In genomic region chr4:65623509-65623908, GRCh38 we compare ENCODE assay signal across 12 cellular contexts. TPM values are rescaled to one million over a fixed set of nuclear protein-coding genes. Genes with fewer than 3 reads are reported as not detected.
A peak's percentile ranks its signal among the peaks of the same experiment; 100 is the strongest.
DNase-seq lines count a peak whose midpoint lies in the region; ATAC-seq, FAIRE-seq and TF ChIP-seq lines count a peak whose summit lies in the region.
"Had no signal": no experiment of that assay in that cellular context is flagged by ENCODE, and none has a peak within 500 bp of the region (broad histone marks: within the 10 kb centered on the region; RNA-seq: fewer than 3 reads in every experiment).

No MANE protein-coding gene starts in this region.

- peak; percentile 45 for DNase-seq in AG10803 (ENCODE audit: low read depth)
- peak; percentile 67 for DNase-seq in IMR-90
- DNase-seq in astrocyte of the hippocampus (ENCODE audit: low read depth, low spot score): peak; percentile 75
- peak; percentile 22 for DNase-seq in kidney glomerular epithelial cell (lab: John Stamatoyannopoulos, UW)
- DNase-seq in iPS-NIHi7 (ENCODE audit: extremely low spot score): no peak
- DNase-seq in anterior cingulate cortex (lab: John Stamatoyannopoulos, UW): no peak
- no peak for DNase-seq in H54 (ENCODE audit: insufficient read length, low spot score)
- DNase-seq: activated effector memory CD4-positive, alpha-beta T cell treated with Interleukin-2 at 50 U/mL for 16 hours; erythroblast; PC-9 had no signal

- no peak overlapping the region for H2BK20ac ChIP-seq in IMR-90 (ENCODE audit: low read depth, low read length)

- H4K5ac ChIP-seq in IMR-90 (ENCODE audit: low read depth, low read length): no peak overlapping the region

- no peak overlapping the region for H2AK9ac ChIP-seq in IMR-90 (replicated peaks; ENCODE audit: low read depth, low read length, poor library complexity)

- H3K23ac ChIP-seq in IMR-90 (ENCODE audit: low read depth, low read length): no peak overlapping the region

- TF ChIP-seq CTCF in AG10803 (conservative IDR thresholded peaks at IDR 0.05; ENCODE audit: low read length) (no peak), IMR-90 (conservative IDR thresholded peaks at IDR 0.05; ENCODE audit: low read depth, low read length) (no peak)

- ATAC-seq in IMR-90 (ENCODE audit: low read depth) (no peak; the same call in 1 of the 2 replicates), HG02798 (IDR thresholded peaks at IDR 0.05; ENCODE audit: poor library complexity, unreplicated experiment) (no peak)

- H2AFZ ChIP-seq in IMR-90 (replicated peaks; ENCODE audit: low read length, poor library complexity): no peak overlapping the region
- H2AFZ ChIP-seq: PC-9 had no signal

- H3K4me2 ChIP-seq in IMR-90 (ENCODE audit: low read depth, low read length): no peak overlapping the region
- H3K4me2 ChIP-seq: PC-9 had no signal

- TF ChIP-seq POLR2A in IMR-90 (IDR thresholded peaks at IDR 0.05; ENCODE audit: low read depth, low read length): no peak
- no peak for TF ChIP-seq POLR2A in H54 (IDR thresholded peaks at IDR 0.05; ENCODE audit: low read depth, low read length)

- no peak overlapping the region for H3K27ac ChIP-seq in IMR-90 (ENCODE audit: insufficient read depth, low read length)
- H3K27ac ChIP-seq: PC-9 had no signal

- H3K36me3 ChIP-seq in IMR-90 (ENCODE audit: control insufficient read depth, insufficient read depth, low read length): no peaks in the 10 kb centered on the region

- POLR2A ChIA-PET in IMR-90 (lab: Charles Lee; ENCODE audit: unreplicated experiment): no interaction called here

- H2BK15ac ChIP-seq in IMR-90 (ENCODE audit: low read depth, low read length): no peak overlapping the region

- WGBS in IMR-90 (ENCODE audit: extremely low coverage in 2 of 2, insufficient read length in 1 of 2), 2 experiments: no CpG with 5 or more reads among the region's 1 CpG

- H3K9ac ChIP-seq in IMR-90 (ENCODE audit: low read depth, low read length): no peak overlapping the region

- H4K8ac ChIP-seq in IMR-90 (ENCODE audit: low read depth in 2 of 2, low read length in 2 of 2): no peak overlapping the region

- no peaks in the 10 kb centered on the region for H3K79me1 ChIP-seq in IMR-90 (ENCODE audit: low read depth in 1 of 2, low read length in 2 of 2)

- in situ Hi-C loops in IMR-90 (cut with MboI; ENCODE audit: low sequenced_read_pairs): no loop called here

- FAIRE-seq in H54 (lab: Jason Lieb, UNC): no peak

- TF ChIP-seq RAD21 in IMR-90 (IDR thresholded peaks at IDR 0.05; ENCODE audit: low read length): no peak

- no peak overlapping the region for H3K4me3 ChIP-seq in AG10803 (ENCODE audit: low read length)
- no peak overlapping the region for H3K4me3 ChIP-seq in IMR-90 (ENCODE audit: insufficient read depth, low read depth, low read length)
- H3K4me3 ChIP-seq: PC-9 had no signal

- H2BK5ac ChIP-seq in IMR-90 (ENCODE audit: low read depth, low read length, poor library complexity, severe bottlenecking): no peak overlapping the region

- intact Hi-C loops in IMR-90 (cut with micrococcal nuclease): no loop called here

- no peak overlapping the region for H3K4ac ChIP-seq in IMR-90 (ENCODE audit: low read depth, low read length)

- H3K27me3 ChIP-seq in IMR-90 (ENCODE audit: control insufficient read depth, insufficient read depth, low read length): no peaks in the 10 kb centered on the region

- no peaks in the 10 kb centered on the region for H3K9me3 ChIP-seq in IMR-90 (ENCODE audit: control insufficient read depth, insufficient read depth, low read length)

- H4K91ac ChIP-seq in IMR-90 (ENCODE audit: insufficient read depth, low read depth, low read length): no peak overlapping the region

- no peak overlapping the region for H2AK5ac ChIP-seq in IMR-90 (ENCODE audit: low read depth, low read length)

- H3K18ac ChIP-seq in IMR-90 (ENCODE audit: low read depth, low read length): no peak overlapping the region

- no peak overlapping the region for H3K56ac ChIP-seq in IMR-90 (ENCODE audit: extremely low read depth, insufficient read depth, low read length)

- H3K4me1 ChIP-seq in IMR-90 (ENCODE audit: control insufficient read depth, insufficient read depth, low read length): no peaks in the 10 kb centered on the region

- H3K9me1 ChIP-seq in IMR-90 (ENCODE audit: insufficient read depth, low read length): no peaks in the 10 kb centered on the region

- no peaks in the 10 kb centered on the region for H4K20me1 ChIP-seq in IMR-90 (ENCODE audit: insufficient read depth, low read length)

- dilution Hi-C loops in IMR-90 (cut with HindIII; ENCODE audit: low sequenced_read_pairs, unreplicated experiment): no loop called here

- CTCF ChIA-PET in IMR-90 (lab: Yijun Ruan, JAX): no interaction called here

- no peak overlapping the region for H2BK120ac ChIP-seq in IMR-90 (ENCODE audit: low read depth, low read length)

- no peak overlapping the region for H3K14ac ChIP-seq in IMR-90 (replicated peaks; ENCODE audit: low read depth, low read length)

- no TSS peak for BruUV-seq in IMR-90 (replicated peaks; lab: Mats Ljungman, UMichigan)

TF ChIP-seq in IMR-90, 13 proteins besides CTCF, POLR2A, EP300 and RAD21:
- TF ChIP-seq, protein P1, sequence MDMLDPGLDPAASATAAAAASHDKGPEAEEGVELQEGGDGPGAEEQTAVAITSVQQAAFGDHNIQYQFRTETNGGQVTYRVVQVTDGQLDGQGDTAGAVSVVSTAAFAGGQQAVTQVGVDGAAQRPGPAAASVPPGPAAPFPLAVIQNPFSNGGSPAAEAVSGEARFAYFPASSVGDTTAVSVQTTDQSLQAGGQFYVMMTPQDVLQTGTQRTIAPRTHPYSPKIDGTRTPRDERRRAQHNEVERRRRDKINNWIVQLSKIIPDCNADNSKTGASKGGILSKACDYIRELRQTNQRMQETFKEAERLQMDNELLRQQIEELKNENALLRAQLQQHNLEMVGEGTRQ (IDR thresholded peaks at IDR 0.05; ENCODE audit: low read depth, low read length): no peak
- TF ChIP-seq MAZ (IDR thresholded peaks at IDR 0.05; ENCODE audit: borderline replicate concordance, low read depth, low read length): no peak
- no peak for TF ChIP-seq CHD1 (IDR thresholded peaks at IDR 0.05; ENCODE audit: low read depth, low read length)
- no peak for TF ChIP-seq RFX5 (IDR thresholded peaks at IDR 0.05; ENCODE audit: low read depth, low read length)
- TF ChIP-seq NFE2L2 (IDR thresholded peaks at IDR 0.05; ENCODE audit: low read depth, low read length): no peak
- no peak for TF ChIP-seq RCOR1 (IDR thresholded peaks at IDR 0.05; ENCODE audit: insufficient replicate concordance, low read length)
- no peak for TF ChIP-seq BHLHE40 (IDR thresholded peaks at IDR 0.05; ENCODE audit: low read depth, low read length)
- no peak for TF ChIP-seq MAFK (IDR thresholded peaks at IDR 0.05; ENCODE audit: low read depth, low read length)
- TF ChIP-seq MXI1 (IDR thresholded peaks at IDR 0.05; ENCODE audit: borderline replicate concordance, low read depth, low read length): no peak
- no peak for TF ChIP-seq CEBPB (IDR thresholded peaks at IDR 0.05; ENCODE audit: low read depth, low read length)

RNA-seq across cellular contexts. Expression of gene EPHA5, which starts 46.8 kb away (rescaled TPM):
- total RNA-seq in IMR-90 (2012; rRNA removed): under 0.01 and 0.18 TPM in 2 replicates
- polyA plus RNA-seq in IMR-90 (2012; rRNA removed): 0.06 and 0.07 TPM in 2 replicates
- polyA plus RNA-seq in IMR-90 (2012; cell fraction: cytosol; rRNA removed): 0.01 and 0.03 TPM in 2 replicates
- polyA plus RNA-seq in IMR-90 (2012; cell fraction: nucleus; rRNA removed; ENCODE audit: low replicate concordance): 0.02 and 0.05 TPM in 2 replicates
- total RNA-seq: PC-9; T-helper 2 cell treated with Interferon-gamma antibody and Interleukin-4, amounts not matched to agents 100 ng/mL and 5 ng/mL, for 36 hours had no signal

Comparison
In these comparisons a context has a peak if more than half of its experiments do, and no peak if none do; other contexts are left out.
1. DNase-seq: peak in AG10803 (single experiment), IMR-90 (single experiment), astrocyte of the hippocampus (single experiment) and kidney glomerular epithelial cell (single experiment); none in iPS-NIHi7 (single experiment), anterior cingulate cortex (0 of 58) and H54 (single experiment).